21 cellular contexts compared by ENCODE assay signal in genomic region chr7:142620375-142620774, GRCh38.
DNase-seq lines count a peak whose midpoint lies in the region; ATAC-seq and TF ChIP-seq lines count a peak whose summit lies in the region.
"Had no signal": no experiment of that assay in that cellular context is flagged by ENCODE, and none has a peak within 500 bp of the region (broad histone marks: within the 10 kb centered on the region; RNA-seq: fewer than 3 reads in every experiment).

No MANE protein-coding gene starts in this region.

- WGBS in psoas muscle, 3 donors = 73 to 86% (median 74%) methylated on average over 6 of the region's 6 CpGs

- no peak for TF ChIP-seq CTCF in CD4-positive, alpha-beta T cell (IDR thresholded peaks at IDR 0.05)
- TF ChIP-seq CTCF in psoas muscle (IDR thresholded peaks at IDR 0.05) = no peak

- H3K27ac Mint-ChIP-seq in activated T-cell treated with anti-CD3 and anti-CD28 coated beads, Interleukin-2, amount 50 U/mL, for 24 hours = peak overlapping the region; percentile 19
- H3K27ac Mint-ChIP-seq in CD4-positive, alpha-beta T cell = peak overlapping the region; percentile 74
- H3K27ac Mint-ChIP-seq in T-cell = peak overlapping the region in 1 of 2 donors; percentile 85
- H3K27ac Mint-ChIP-seq in central memory CD8-positive, alpha-beta T cell (ENCODE audit: low read depth) = peak overlapping the region; percentile 4
- H3K27ac Mint-ChIP-seq: GM23338 had no signal

- H3K9me3 ChIP-seq in CD4-positive, alpha-beta T cell (ENCODE audit: control insufficient read depth, low read length) = no peaks in the 10 kb centered on the region
- H3K9me3 ChIP-seq in psoas muscle = no peaks in the 10 kb centered on the region

- H3K27me3 ChIP-seq in CD4-positive, alpha-beta T cell (ENCODE audit: control insufficient read depth, insufficient read depth, low read length) = no peaks in the 10 kb centered on the region
- no peaks in the 10 kb centered on the region for H3K27me3 ChIP-seq in psoas muscle (ENCODE audit: insufficient read depth in 3 of 3, low read length in 2 of 3)

- no peak overlapping the region for H3K27ac ChIP-seq in CD4-positive, alpha-beta T cell (ENCODE audit: low read depth, low read length)
- H3K27ac ChIP-seq in psoas muscle = no peak overlapping the region

- no peak overlapping the region for H3K4me3 ChIP-seq in psoas muscle
- H3K4me3 ChIP-seq: GM23338 had no signal

- no peaks in the 10 kb centered on the region for H3K36me3 ChIP-seq in psoas muscle (ENCODE audit: insufficient read depth in 1 of 2, low read depth in 1 of 2)

- H3K4me3 Mint-ChIP-seq in activated T-cell treated with anti-CD3 and anti-CD28 coated beads, Interleukin-2, amount 50 U/mL, for 24 hours = no peak overlapping the region
- H3K4me3 Mint-ChIP-seq in activated T-cell treated with anti-CD3 and anti-CD28 coated beads, Interleukin-2, amount 50 U/mL, for 4 hours = no peak overlapping the region
- peak overlapping the region; percentile 52 for H3K4me3 Mint-ChIP-seq in CD4-positive, alpha-beta T cell
- peak overlapping the region in 2 of 3 donors; percentile 43 to 58 for H3K4me3 Mint-ChIP-seq in T-cell
- H3K4me3 Mint-ChIP-seq in central memory CD8-positive, alpha-beta T cell = no peak overlapping the region
- H3K4me3 Mint-ChIP-seq: GM23338 had no signal

- POLR2A ChIA-PET in CD4-positive, alpha-beta T cell (lab: Charles Lee) = interaction anchor here (2.4 to 3.3 kb wide), 2 partner anchors 168 to 189 kb away, joined by 16 to 26 read pairs; no protein-coding TSS in a partner anchor
- POLR2A ChIA-PET in T-cell (lab: Charles Lee) = no interaction called here

- no peaks in the 10 kb centered on the region for H3K27me3 Mint-ChIP-seq in activated T-cell treated with anti-CD3 and anti-CD28 coated beads, Interleukin-2, amount 50 U/mL, for 24 hours
- no peaks in the 10 kb centered on the region for H3K27me3 Mint-ChIP-seq in activated T-cell treated with anti-CD3 and anti-CD28 coated beads, Interleukin-2, amount 50 U/mL, for 4 hours (ENCODE audit: low read depth)
- no peaks in the 10 kb centered on the region for H3K27me3 Mint-ChIP-seq in CD4-positive, alpha-beta T cell
- H3K27me3 Mint-ChIP-seq in T-cell = peaks cover 2 to 4% of the 10 kb centered on the region in 2 donors
- H3K27me3 Mint-ChIP-seq in central memory CD8-positive, alpha-beta T cell = no peaks in the 10 kb centered on the region

- intact Hi-C loops in CD4-positive, alpha-beta T cell (cut with DNase I, micrococcal nuclease) = no loop called here
- intact Hi-C loops in psoas muscle (cut with DNase I) = loop anchor here in 1 of 2 donors (5.0 kb wide), 1 partner anchor 177 kb away; no protein-coding TSS in a partner anchor

- H3K9me3 Mint-ChIP-seq in activated T-cell treated with anti-CD3 and anti-CD28 coated beads, Interleukin-2, amount 50 U/mL, for 24 hours = no peaks in the 10 kb centered on the region
- H3K9me3 Mint-ChIP-seq in activated T-cell treated with anti-CD3 and anti-CD28 coated beads, Interleukin-2, amount 50 U/mL, for 4 hours = no peaks in the 10 kb centered on the region
- H3K9me3 Mint-ChIP-seq in CD4-positive, alpha-beta T cell = no peaks in the 10 kb centered on the region
- H3K9me3 Mint-ChIP-seq in T-cell = no peaks in the 10 kb centered on the region
- no peaks in the 10 kb centered on the region for H3K9me3 Mint-ChIP-seq in central memory CD8-positive, alpha-beta T cell
- H3K9me3 Mint-ChIP-seq: GM23338 had no signal

- H3K4me1 ChIP-seq in psoas muscle = no peaks in the 10 kb centered on the region

- peaks cover 18% of the 10 kb centered on the region for H3K4me1 Mint-ChIP-seq in activated T-cell treated with anti-CD3 and anti-CD28 coated beads, Interleukin-2, amount 50 U/mL, for 24 hours (ENCODE audit: low read depth)
- peaks cover 14% of the 10 kb centered on the region for H3K4me1 Mint-ChIP-seq in activated T-cell treated with anti-CD3 and anti-CD28 coated beads, Interleukin-2, amount 50 U/mL, for 4 hours (ENCODE audit: low read depth)
- peaks cover 6% of the 10 kb centered on the region for H3K4me1 Mint-ChIP-seq in CD4-positive, alpha-beta T cell (ENCODE audit: low read depth)
- peaks cover 0 to 8% (median 4%) of the 10 kb centered on the region in 3 donors for H3K4me1 Mint-ChIP-seq in T-cell
- H3K4me1 Mint-ChIP-seq in central memory CD8-positive, alpha-beta T cell = no peaks in the 10 kb centered on the region

- no peak for DNase-seq in activated T-cell treated with anti-CD3 and anti-CD28 coated beads, Interleukin-2, amount 50 U/mL, for 24 hours
- DNase-seq in activated T-cell treated with anti-CD3 and anti-CD28 coated beads, Interleukin-2, amount 50 U/mL, for 4 hours = no peak
- no peak for DNase-seq in CD4-positive, alpha-beta T cell
- DNase-seq in T-cell (no peak), psoas muscle (no peak)
- DNase-seq in central memory CD8-positive, alpha-beta T cell (ENCODE audit: low spot score in 2 of 2) = no peak
- DNase-seq: C1 segment of cervical spinal cord, DMS153, GDM1, HCEC 1CT, KG1, MV-4-11, NCI-H1694 treated with DMSO at 0.1 percent for 48 hours, NCI-H2107, NCI-H226, NCI-H524, RPMI8226, SHP77 treated with DMSO at 0.1 percent for 48 hours had no signal

- CTCF ChIA-PET in CD4-positive, alpha-beta T cell (lab: Charles Lee) = no interaction called here
- CTCF ChIA-PET in T-cell (lab: Charles Lee) = no interaction called here

- H3K36me3 Mint-ChIP-seq in activated T-cell treated with anti-CD3 and anti-CD28 coated beads, Interleukin-2, amount 50 U/mL, for 24 hours (ENCODE audit: low read depth) = no peaks in the 10 kb centered on the region
- no peaks in the 10 kb centered on the region for H3K36me3 Mint-ChIP-seq in activated T-cell treated with anti-CD3 and anti-CD28 coated beads, Interleukin-2, amount 50 U/mL, for 4 hours (ENCODE audit: insufficient read depth)
- peaks cover 6% of the 10 kb centered on the region for H3K36me3 Mint-ChIP-seq in CD4-positive, alpha-beta T cell (ENCODE audit: low read depth)
- peaks cover 3% of the 10 kb centered on the region for H3K36me3 Mint-ChIP-seq in T-cell
- H3K36me3 Mint-ChIP-seq in central memory CD8-positive, alpha-beta T cell (ENCODE audit: insufficient read depth) = peaks cover 2% of the 10 kb centered on the region

- no peak for ATAC-seq in activated T-cell treated with anti-CD3 and anti-CD28 coated beads, Interleukin-2, amount 50 U/mL, for 4 hours
- ATAC-seq in CD4-positive, alpha-beta T cell (ENCODE audit: poor library complexity) = peak; percentile 46
- peak in 1 of 4 experiments; percentile 68 for ATAC-seq in T-cell (replicated peaks in 1 of 4)
- ATAC-seq in central memory CD8-positive, alpha-beta T cell (replicated peaks; ENCODE audit: extremely low read depth, poor library complexity, severe bottlenecking) = no peak
- ATAC-seq in GM18867 (IDR thresholded peaks at IDR 0.05; ENCODE audit: unreplicated experiment) = no peak
- no peak for ATAC-seq in GM21447 (IDR thresholded peaks at IDR 0.05; ENCODE audit: unreplicated experiment)
- no peak for ATAC-seq in psoas muscle
- ATAC-seq: GM23338 had no signal

Comparison
In these comparisons a context has a peak if more than half of its experiments do, and no peak if none do; other contexts are left out.
1. H3K4me3 Mint-ChIP-seq: peak in CD4-positive, alpha-beta T cell (single experiment) and T-cell (2 of 3); none in activated T-cell treated with anti-CD3 and anti-CD28 coated beads, Interleukin-2, amount 50 U/mL, for 24 hours (single experiment), activated T-cell treated with anti-CD3 and anti-CD28 coated beads, Interleukin-2, amount 50 U/mL, for 4 hours (single experiment) and central memory CD8-positive, alpha-beta T cell (single experiment).